Comparison of ENCODE assay signal across 7 cellular contexts in the genomic region with DNA sequence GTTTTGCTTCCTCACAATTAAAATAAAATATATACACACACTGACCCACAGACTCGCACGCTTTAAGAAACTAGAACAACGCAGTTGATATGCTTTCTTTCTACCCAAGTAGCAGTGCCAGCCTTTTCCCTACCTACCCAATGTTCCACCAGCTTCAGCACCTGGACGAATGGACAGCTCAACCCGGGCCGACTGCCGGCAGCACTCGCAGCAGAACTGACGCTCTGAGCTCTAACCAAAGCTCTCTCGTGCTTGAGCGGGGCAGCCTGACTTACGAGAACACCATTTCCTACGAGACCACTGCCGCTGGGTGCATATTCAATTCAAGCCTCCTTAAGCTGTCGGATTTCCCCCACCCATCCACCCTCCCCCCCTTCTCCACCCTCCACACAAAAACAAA.
DNase-seq lines count a peak whose midpoint lies in the region; ATAC-seq, FAIRE-seq and TF ChIP-seq lines count a peak whose summit lies in the region.

No MANE protein-coding gene starts in this region.

- H3K27ac Mint-ChIP-seq in astrocyte (ENCODE audit: unreplicated experiment): peak overlapping the region; percentile 20

- no peaks in the 10 kb centered on the region for H3K9me3 ChIP-seq in astrocyte (ENCODE audit: insufficient read depth, low read depth, low read length)
- H3K9me3 ChIP-seq in hepatocyte (ENCODE audit: low read depth): no peaks in the 10 kb centered on the region

- H2AFZ ChIP-seq in astrocyte (ENCODE audit: low read depth, low read length) (peak overlapping the region; percentile 68), hepatocyte (no peak overlapping the region)

- 2% methylated on average over 12 of the region's 15 CpGs for WGBS in hepatocyte (ENCODE audit: low lambda C conversion rate, missing lambda C conversion rate)

- peaks cover 22% of the 10 kb centered on the region for H3K4me1 Mint-ChIP-seq in astrocyte (ENCODE audit: low read depth, unreplicated experiment)

- H3K36me3 Mint-ChIP-seq in astrocyte (ENCODE audit: low read depth, unreplicated experiment): peaks cover 5% of the 10 kb centered on the region

- H3K79me2 ChIP-seq in astrocyte (ENCODE audit: insufficient read depth, low read length) (peaks cover 20% of the 10 kb centered on the region), hepatocyte (no peaks in the 10 kb centered on the region)

- no peaks in the 10 kb centered on the region for H4K20me1 ChIP-seq in astrocyte (ENCODE audit: insufficient read depth, low read length)
- no peaks in the 10 kb centered on the region for H4K20me1 ChIP-seq in hepatocyte (ENCODE audit: insufficient read depth, poor library complexity, severe bottlenecking)

- no peaks in the 10 kb centered on the region for H3K9me2 ChIP-seq in hepatocyte (replicated peaks; ENCODE audit: insufficient read depth)

- H3K27me3 ChIP-seq in astrocyte (ENCODE audit: insufficient read depth, low read length) (no peaks in the 10 kb centered on the region), hepatocyte (peaks cover 84% of the 10 kb centered on the region)

- peak overlapping the region; percentile 72 for H3K4me3 Mint-ChIP-seq in astrocyte (ENCODE audit: unreplicated experiment)

- H3K4me2 ChIP-seq in astrocyte (ENCODE audit: low read length) (peak overlapping the region; percentile 95), hepatocyte (peak overlapping the region; percentile 81)

- DNase-seq in HTR-8/SVneo (ENCODE audit: insufficient read length, low spot score) (peak; percentile 54), T follicular helper cell (ENCODE audit: low read depth) (peak; percentile 42), astrocyte (ENCODE audit: low read depth) (peak; percentile 90), hepatocyte (ENCODE audit: low spot score) (peak; percentile 89), retinal pigment epithelial cell (ENCODE audit: low read depth) (peak; percentile 84), NCI-H187 treated with DMSO at 0.1 percent for 48 hours (lab: John Stamatoyannopoulos, UW) (no peak)

- H3K9ac ChIP-seq in astrocyte (ENCODE audit: low read length): peak overlapping the region; percentile 76

- H3K27ac ChIP-seq in astrocyte (ENCODE audit: low read depth, low read length): no peak overlapping the region
- no peak overlapping the region for H3K27ac ChIP-seq in hepatocyte

- H3K9me3 Mint-ChIP-seq in astrocyte (ENCODE audit: unreplicated experiment): peaks cover 5% of the 10 kb centered on the region

- peaks cover 33% of the 10 kb centered on the region for H3K4me1 ChIP-seq in astrocyte (ENCODE audit: insufficient read depth, low read length)
- H3K4me1 ChIP-seq in hepatocyte (ENCODE audit: insufficient read depth): peaks cover 17% of the 10 kb centered on the region

- H3K4me3 ChIP-seq in astrocyte (ENCODE audit: insufficient read depth, low read depth, low read length) (peak overlapping the region; percentile 75), hepatocyte (no peak overlapping the region), retinal pigment epithelial cell (ENCODE audit: low read length) (peak overlapping the region; percentile 63)

- no peak for TF ChIP-seq CTCF in astrocyte (IDR thresholded peaks at IDR 0.05; ENCODE audit: insufficient read depth, low read depth, low read length)
- no peak for TF ChIP-seq CTCF in hepatocyte (IDR thresholded peaks at IDR 0.05; ENCODE audit: poor library complexity)
- no peak for TF ChIP-seq CTCF in retinal pigment epithelial cell (conservative IDR thresholded peaks at IDR 0.05; ENCODE audit: low read depth, low read length)

- H3K27me3 Mint-ChIP-seq in astrocyte (ENCODE audit: low read depth, unreplicated experiment): peaks cover 28% of the 10 kb centered on the region

- ATAC-seq in GM18907 (IDR thresholded peaks at IDR 0.05; ENCODE audit: unreplicated experiment): peak; percentile 63

- FAIRE-seq in HTR-8/SVneo (lab: Jason Lieb, UNC): peak; percentile 60
- FAIRE-seq in astrocyte (lab: Jason Lieb, UNC): peak; percentile 64

- H3K36me3 ChIP-seq in astrocyte (ENCODE audit: insufficient read depth, low read length): no peaks in the 10 kb centered on the region
- H3K36me3 ChIP-seq in hepatocyte (replicated peaks; ENCODE audit: insufficient read depth, low read depth): no peaks in the 10 kb centered on the region
